ENCODE assay signal across 25 cellular contexts in the genomic region with DNA sequence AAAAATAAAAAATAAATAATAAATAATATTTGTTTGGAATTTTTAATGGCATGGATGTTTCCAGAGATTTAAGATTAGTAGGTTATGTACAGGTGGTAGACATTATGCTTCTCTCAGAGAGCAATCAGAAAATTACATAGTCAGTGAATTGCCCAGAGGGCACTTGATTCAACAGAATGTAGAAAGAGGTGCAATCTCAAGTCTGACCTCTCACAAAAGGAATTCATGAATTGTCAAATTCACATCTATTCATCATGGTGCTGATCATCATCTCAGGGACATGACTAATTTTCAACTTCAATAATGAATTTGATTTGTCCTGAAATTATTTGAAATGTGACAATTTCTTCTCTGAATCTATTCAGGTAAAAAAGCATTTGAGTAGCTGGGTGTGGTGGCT.
"Had no signal": no experiment of that assay in that cellular context is flagged by ENCODE, and none has a peak within 500 bp of the region (broad histone marks: within the 10 kb centered on the region; RNA-seq: fewer than 3 reads in every experiment).

No MANE protein-coding gene starts in this region.

- H3K36me3 ChIP-seq: heart right ventricle, left lung, lower lobe of right lung, suprapubic skin, tibial artery, upper lobe of right lung, WERI-Rb-1 had no signal

- H3K27me3 Mint-ChIP-seq: activated naive CD4-positive, alpha-beta T cell treated with anti-CD3 and anti-CD28 coated beads, Interleukin-2, amount 10 ng/mL, durations not matched to agents 7 days and 5 days; activated naive CD8-positive, alpha-beta T cell treated with anti-CD3 and anti-CD28 coated beads, Interleukin-2, amount 50 U/mL, for 24 hours had no signal

- H3K4me1 Mint-ChIP-seq: activated naive CD4-positive, alpha-beta T cell treated with anti-CD3 and anti-CD28 coated beads, Interleukin-2, amount 10 ng/mL, durations not matched to agents 7 days and 5 days; activated naive CD8-positive, alpha-beta T cell treated with anti-CD3 and anti-CD28 coated beads, Interleukin-2, amount 50 U/mL, for 24 hours had no signal

- H3K4me3 ChIP-seq: dorsolateral prefrontal cortex, heart right ventricle, left lung, lower lobe of right lung, mucosa of descending colon, suprapubic skin, tibial artery, upper lobe of right lung had no signal

- H3K9me3 Mint-ChIP-seq: activated naive CD4-positive, alpha-beta T cell treated with anti-CD3 and anti-CD28 coated beads, Interleukin-2, amount 10 ng/mL, durations not matched to agents 7 days and 5 days; activated naive CD8-positive, alpha-beta T cell treated with anti-CD3 and anti-CD28 coated beads, Interleukin-2, amount 50 U/mL, for 24 hours; natural killer cell treated with Interleukin-12 subunit alpha and Interleukin-12 subunit beta and Interleukin-15 and Interleukin-18, amount 100 ng/mL, for 72 hours had no signal

- H3K4me1 ChIP-seq: left lung, lower lobe of right lung, suprapubic skin, upper lobe of right lung had no signal

- H3K36me3 Mint-ChIP-seq: activated naive CD4-positive, alpha-beta T cell treated with anti-CD3 and anti-CD28 coated beads, Interleukin-2, amount 10 ng/mL, durations not matched to agents 7 days and 5 days; natural killer cell treated with Interleukin-12 subunit alpha and Interleukin-12 subunit beta and Interleukin-15 and Interleukin-18, amount 100 ng/mL, for 72 hours had no signal

- H3K27ac ChIP-seq: dorsolateral prefrontal cortex, heart right ventricle, left lung, lower lobe of right lung, suprapubic skin, tibial artery, upper lobe of right lung, WERI-Rb-1 had no signal

- H3K4me3 Mint-ChIP-seq: activated naive CD4-positive, alpha-beta T cell treated with anti-CD3 and anti-CD28 coated beads, Interleukin-2, amount 10 ng/mL, durations not matched to agents 7 days and 5 days; activated naive CD8-positive, alpha-beta T cell treated with anti-CD3 and anti-CD28 coated beads, Interleukin-2, amount 50 U/mL, for 24 hours; natural killer cell treated with Interleukin-12 subunit alpha and Interleukin-12 subunit beta and Interleukin-15 and Interleukin-18, amount 100 ng/mL, for 72 hours had no signal

- DNase-seq: activated CD4-positive, alpha-beta T cell treated with anti-CD3 and anti-CD28 coated beads for 48 hours; activated CD4-positive, alpha-beta T cell treated with anti-CD3 and anti-CD28 coated beads, Interleukin-2, amount 50 U/mL, for 48 hours; activated CD8-positive, alpha-beta memory T cell treated with anti-CD3 and anti-CD28 coated beads, Interleukin-2, amount 50 U/mL, for 4 hours; activated gamma-delta T cell; activated naive CD4-positive, alpha-beta T cell treated with anti-CD3 and anti-CD28 coated beads, Interleukin-2, amount 10 ng/mL, durations not matched to agents 7 days and 5 days; activated naive CD8-positive, alpha-beta T cell treated with anti-CD3 and anti-CD28 coated beads, Interleukin-2, amount 50 U/mL, for 24 hours; activated T-cell treated with anti-CD3 and anti-CD28 coated beads, Interleukin-2, amount 50 U/mL, for 1 hour; dorsolateral prefrontal cortex; effector memory CD4-positive, alpha-beta T cell; foreskin fibroblast; heart right ventricle; kidney glomerular epithelial cell; left lung; lower lobe of right lung; mucosa of descending colon; right cardiac atrium; stimulated activated CD4-positive, alpha-beta T cell treated with anti-CD3 and anti-CD28 coated beads, Interleukin-15, amount 100 ng/mL, for 24 hours; stimulated activated naive CD4-positive, alpha-beta T cell; tibial artery; upper lobe of right lung; WERI-Rb-1 had no signal

- H3K27ac Mint-ChIP-seq: activated naive CD4-positive, alpha-beta T cell treated with anti-CD3 and anti-CD28 coated beads, Interleukin-2, amount 10 ng/mL, durations not matched to agents 7 days and 5 days; activated naive CD8-positive, alpha-beta T cell treated with anti-CD3 and anti-CD28 coated beads, Interleukin-2, amount 50 U/mL, for 24 hours; natural killer cell treated with Interleukin-12 subunit alpha and Interleukin-12 subunit beta and Interleukin-15 and Interleukin-18, amount 100 ng/mL, for 72 hours had no signal

- ATAC-seq: activated CD4-positive, CD25-positive, alpha-beta regulatory T cell treated with anti-CD3 and anti-CD28 coated beads, Interleukin-2, amount 50 U/mL, for 24 hours; activated naive CD8-positive, alpha-beta T cell treated with anti-CD3 and anti-CD28 coated beads, Interleukin-2, amount 50 U/mL, for 24 hours; esophagus mucosa; heart right ventricle; left lung; lower lobe of right lung; mucosa of descending colon; natural killer cell treated with Interleukin-12 subunit alpha and Interleukin-12 subunit beta and Interleukin-15 and Interleukin-18, amount 100 ng/mL, for 72 hours; right cardiac atrium; upper lobe of right lung had no signal

- H3K27me3 ChIP-seq: heart right ventricle, left lung, suprapubic skin, tibial artery, upper lobe of right lung had no signal

- H3K9me3 ChIP-seq: heart right ventricle, left lung, lower lobe of right lung, mucosa of descending colon, suprapubic skin, tibial artery, upper lobe of right lung had no signal
